10 cellular contexts compared by ENCODE assay signal in the genomic region with DNA sequence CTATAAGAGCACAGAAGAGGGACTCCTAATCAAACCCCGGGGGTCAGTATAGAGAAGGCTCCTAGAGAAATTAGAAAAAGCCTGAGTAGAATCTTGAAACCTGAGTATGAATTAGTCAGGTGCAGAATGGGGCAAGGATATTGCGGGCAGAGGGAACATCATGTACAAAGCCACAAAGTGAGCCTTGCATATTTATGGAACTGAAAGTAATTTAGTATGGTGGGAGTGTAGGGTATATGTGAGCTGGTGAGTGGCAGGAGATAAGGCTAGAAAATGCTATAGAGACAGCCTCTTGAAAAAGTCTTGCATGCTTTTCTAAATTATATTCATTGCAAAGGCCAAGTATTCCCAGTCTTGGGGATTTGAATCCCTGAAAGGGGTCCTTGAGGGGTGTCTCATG.
A peak's percentile ranks its signal among the peaks of the same experiment; 100 is the strongest.
DNase-seq lines count a peak whose midpoint lies in the region; ATAC-seq, FAIRE-seq and TF ChIP-seq lines count a peak whose summit lies in the region.
"Had no signal": no experiment of that assay in that cellular context is flagged by ENCODE, and none has a peak within 500 bp of the region (broad histone marks: within the 10 kb centered on the region; RNA-seq: fewer than 3 reads in every experiment).

No MANE protein-coding gene starts in this region.

- no peaks in the 10 kb centered on the region for H3K27me3 ChIP-seq in BLaER1 treated with 17β-estradiol and CSF1 and Interleukin-3, amounts not matched to agents 10 nM and 100 nM
- H3K27me3 ChIP-seq in Caco-2 (replicated peaks; ENCODE audit: control insufficient read depth, insufficient read depth, low read length), result no peaks in the 10 kb centered on the region

- peaks cover 2% of the 10 kb centered on the region for H3K9me3 Mint-ChIP-seq in activated CD4-positive, alpha-beta memory T cell treated with anti-CD3 and anti-CD28 coated beads, Interleukin-2, amount 10 ng/mL, durations not matched to agents 7 days and 5 days
- H3K9me3 Mint-ChIP-seq in Caco-2 (ENCODE audit: unreplicated experiment), result no peaks in the 10 kb centered on the region
- H3K9me3 Mint-ChIP-seq: type B pancreatic cell had no signal

- peaks cover 57 to 70% (median 66%) of the 10 kb centered on the region in 10 experiments for H3K4me1 ChIP-seq in BLaER1 treated with 17β-estradiol and CSF1 and Interleukin-3, amounts not matched to agents 10 nM and 100 nM
- no peaks in the 10 kb centered on the region for H3K4me1 ChIP-seq in Caco-2

- H3K4me2 ChIP-seq in BLaER1 treated with 17β-estradiol and CSF1 and Interleukin-3, amounts not matched to agents 10 nM and 100 nM, result peak overlapping the region; percentile 40 to 87 (median 72)

- H3K4me3 Mint-ChIP-seq in activated CD4-positive, alpha-beta memory T cell treated with anti-CD3 and anti-CD28 coated beads, Interleukin-2, amount 10 ng/mL, durations not matched to agents 7 days and 5 days, result peak overlapping the region; percentile 43
- H3K4me3 Mint-ChIP-seq in Caco-2 (ENCODE audit: unreplicated experiment), result no peak overlapping the region
- H3K4me3 Mint-ChIP-seq: type B pancreatic cell had no signal

- peaks cover 93% of the 10 kb centered on the region for H3K4me1 Mint-ChIP-seq in activated CD4-positive, alpha-beta memory T cell treated with anti-CD3 and anti-CD28 coated beads, Interleukin-2, amount 10 ng/mL, durations not matched to agents 7 days and 5 days
- peaks cover 6% of the 10 kb centered on the region for H3K4me1 Mint-ChIP-seq in Caco-2 (ENCODE audit: low read depth, unreplicated experiment)

- H3K27me3 Mint-ChIP-seq in activated CD4-positive, alpha-beta memory T cell treated with anti-CD3 and anti-CD28 coated beads, Interleukin-2, amount 10 ng/mL, durations not matched to agents 7 days and 5 days, result no peaks in the 10 kb centered on the region
- no peaks in the 10 kb centered on the region for H3K27me3 Mint-ChIP-seq in Caco-2 (ENCODE audit: insufficient read depth, unreplicated experiment)
- H3K27me3 Mint-ChIP-seq: type B pancreatic cell had no signal

- BruUV-seq in Caco-2 (replicated peaks; lab: Mats Ljungman, UMichigan), result no TSS peak

- TF ChIP-seq CTCF in RWPE1 (conservative IDR thresholded peaks at IDR 0.05; ENCODE audit: low read depth), result no peak
- no peak for TF ChIP-seq CTCF in Caco-2 (IDR thresholded peaks at IDR 0.05; ENCODE audit: insufficient read depth in 1 of 2, low read depth in 1 of 2, low read length in 1 of 2, severe bottlenecking in 1 of 2, unreplicated experiment in 1 of 2)
- no peak for TF ChIP-seq CTCF in GM13976 (IDR thresholded peaks at IDR 0.05; ENCODE audit: borderline replicate concordance, control extremely low read depth, extremely low read depth, insufficient read depth, missing control alignments)

- H3K36me3 ChIP-seq in BLaER1 treated with 17β-estradiol and CSF1 and Interleukin-3, amounts not matched to agents 10 nM and 100 nM, result peaks cover 0 to 21% (median 4%) of the 10 kb centered on the region in 11 experiments; a peak in 4 of 22 replicates
- no peaks in the 10 kb centered on the region for H3K36me3 ChIP-seq in Caco-2 (ENCODE audit: control insufficient read depth, insufficient read depth, low read length)

- H3K27ac Mint-ChIP-seq in activated CD4-positive, alpha-beta memory T cell treated with anti-CD3 and anti-CD28 coated beads, Interleukin-2, amount 10 ng/mL, durations not matched to agents 7 days and 5 days, result peak overlapping the region; percentile 77
- no peak overlapping the region for H3K27ac Mint-ChIP-seq in Caco-2 (ENCODE audit: unreplicated experiment)
- H3K27ac Mint-ChIP-seq: type B pancreatic cell had no signal

- peak; percentile 86 for FAIRE-seq in GM19239 (lab: Jason Lieb, UNC)
- FAIRE-seq: D721Med had no signal

- no peak overlapping the region for H3K27ac ChIP-seq in BLaER1 treated with 17β-estradiol and CSF1 and Interleukin-3, amounts not matched to agents 10 nM and 100 nM
- H3K27ac ChIP-seq in RWPE1, result no peak overlapping the region

- in situ Hi-C loops in GM13976 (cut with MboI; ENCODE audit: low sequenced_read_pairs, unreplicated experiment), result no loop called here

- CTCF ChIA-PET in activated CD4-positive, alpha-beta memory T cell treated with anti-CD3 and anti-CD28 coated beads, Interleukin-2, amount 10 ng/mL, durations not matched to agents 7 days and 5 days (lab: Charles Lee), result interaction anchor here (0.6 to 2.1 kb wide), 4 partner anchors 12 to 100 kb away, joined by 3 to 11 read pairs (median 3); a partner anchor contains a TSS
- CTCF ChIA-PET in RWPE1 (lab: Yijun Ruan, JAX) (no interaction called here), Caco-2 (lab: Charles Lee) (interaction anchor here (0.7 kb wide), 1 partner anchor 9 kb away, joined by 3 read pairs; no protein-coding TSS in a partner anchor)

- H4K20me1 ChIP-seq in BLaER1 treated with 17β-estradiol and CSF1 and Interleukin-3, amounts not matched to agents 10 nM and 100 nM, result peaks cover 0 to 66% (median 6%) of the 10 kb centered on the region in 11 experiments; a peak in 7 of 22 replicates

- intact Hi-C loops in Caco-2 (cut with micrococcal nuclease; ENCODE audit: unreplicated experiment), result no loop called here

- POLR2A ChIA-PET in activated CD4-positive, alpha-beta memory T cell treated with anti-CD3 and anti-CD28 coated beads, Interleukin-2, amount 10 ng/mL, durations not matched to agents 7 days and 5 days (lab: Charles Lee), result interaction anchor here (3.1 to 9.6 kb wide), 2 partner anchors 10 to 95 kb away, joined by 16 to 129 read pairs; a partner anchor contains a TSS
- POLR2A ChIA-PET in RWPE1 (lab: Yijun Ruan, JAX; ENCODE audit: low non-redundant PET) (no interaction called here), Caco-2 (lab: Charles Lee) (no interaction called here)

- ATAC-seq in HG03196 (IDR thresholded peaks at IDR 0.05; ENCODE audit: unreplicated experiment), result peak; percentile 58

- DNase-seq in GM19239 (ENCODE audit: insufficient read length, low spot score) (peak; percentile 32), RWPE1 (ENCODE audit: low spot score) (no peak), NCI-H1436 (lab: John Stamatoyannopoulos, UW) (no peak), Caco-2 (no peak), GM13976 (ENCODE audit: low spot score) (no peak)
- DNase-seq in activated CD4-positive, alpha-beta memory T cell treated with anti-CD3 and anti-CD28 coated beads, Interleukin-2, amount 10 ng/mL, durations not matched to agents 7 days and 5 days, result peak; percentile 54

- no peak overlapping the region for H3K9ac ChIP-seq in BLaER1 treated with 17β-estradiol and CSF1 and Interleukin-3, amounts not matched to agents 10 nM and 100 nM

- H3K36me3 Mint-ChIP-seq in activated CD4-positive, alpha-beta memory T cell treated with anti-CD3 and anti-CD28 coated beads, Interleukin-2, amount 10 ng/mL, durations not matched to agents 7 days and 5 days (ENCODE audit: low read depth), result peaks cover 67% of the 10 kb centered on the region
- peaks cover 13% of the 10 kb centered on the region for H3K36me3 Mint-ChIP-seq in Caco-2 (ENCODE audit: insufficient read depth, unreplicated experiment)
- H3K36me3 Mint-ChIP-seq: type B pancreatic cell had no signal

- peaks cover 0 to 6% (median 0%) of the 10 kb centered on the region in 11 experiments; a peak in 2 of 22 replicates for H3K9me3 ChIP-seq in BLaER1 treated with 17β-estradiol and CSF1 and Interleukin-3, amounts not matched to agents 10 nM and 100 nM (replicated peaks in 1 of 11)
- H3K9me3 ChIP-seq in Caco-2, result no peaks in the 10 kb centered on the region

- H3K4me3 ChIP-seq in BLaER1 treated with 17β-estradiol and CSF1 and Interleukin-3, amounts not matched to agents 10 nM and 100 nM, result no peak overlapping the region
- H3K4me3 ChIP-seq in Caco-2 (ENCODE audit: low read depth, low read length), result no peak overlapping the region

Comparison
In these comparisons a context has a peak if more than half of its experiments do, and no peak if none do; other contexts are left out.
1. DNase-seq: peak in GM19239 (single experiment) and activated CD4-positive, alpha-beta memory T cell treated with anti-CD3 and anti-CD28 coated beads, Interleukin-2, amount 10 ng/mL, durations not matched to agents 7 days and 5 days (single experiment); none in RWPE1 (single experiment), NCI-H1436 (single experiment), Caco-2 (0 of 2) and GM13976 (single experiment).